In genomic region chr16:48353565-48354163, GRCh38 we compare ENCODE assay signal across 8 cellular contexts. TPM values are rescaled to one million over a fixed set of nuclear protein-coding genes. Genes with fewer than 3 reads are reported as not detected.
DNase-seq lines count a peak whose midpoint lies in the region; ATAC-seq lines count a peak whose summit lies in the region.

No MANE protein-coding gene starts in this region.

- DNase-seq in Right ventricle myocardium inferior (ENCODE audit: missing footprints) = no peak
- DNase-seq in cardiac septum (ENCODE audit: low spot score) = no peak
- peak; percentile 63 to 77 for DNase-seq in NCI-H526 (lab: John Stamatoyannopoulos, UW)
- DNase-seq in activated CD4-positive, alpha-beta T cell treated with anti-CD3 and anti-CD28 coated beads for 4 hours = peak; percentile 60 to 64
- DNase-seq in dedifferentiated amniotic fluid mesenchymal stem cell (ENCODE audit: extremely low spot score) = peak; percentile 56
- peak; percentile 78 to 81 for DNase-seq in lung microvascular endothelial cell (ENCODE audit: low read depth in 2 of 2)
- peak; percentile 20 to 44 for DNase-seq in stimulated activated CD8-positive, alpha-beta memory T cell treated with anti-CD3 and anti-CD28 coated beads, Interleukin-4, amount 100 ng/mL, for 4 hours (ENCODE audit: low read depth in 2 of 2, low spot score in 1 of 2)

- intact Hi-C loops in Right ventricle myocardium inferior (cut with DNase I) = loop anchor here (2.0 kb wide), 2 partner anchors 189 to 269 kb away; no protein-coding TSS in a partner anchor
- intact Hi-C loops in cardiac septum (cut with DNase I) = loop anchor here (1.0 to 2.0 kb wide), 2 partner anchors 189 to 269 kb away; no protein-coding TSS in a partner anchor

- ATAC-seq in Right ventricle myocardium inferior = peak; percentile 72
- peak; percentile 83 for ATAC-seq in HG03135 (IDR thresholded peaks at IDR 0.05; ENCODE audit: unreplicated experiment)

RNA-seq across cellular contexts. Expression of gene SIAH1, which starts 31.5 kb away (rescaled TPM):
- total RNA-seq in Right ventricle myocardium inferior (16.1 TPM), cardiac septum (13.8 TPM), lung microvascular endothelial cell (21.6 and 33.1 TPM in 2 replicates)

Comparison
In these comparisons a context has a peak if more than half of its experiments do, and no peak if none do; other contexts are left out.
1. DNase-seq: peak in NCI-H526 (2 of 2), activated CD4-positive, alpha-beta T cell treated with anti-CD3 and anti-CD28 coated beads for 4 hours (2 of 2), dedifferentiated amniotic fluid mesenchymal stem cell (single experiment), lung microvascular endothelial cell (2 of 2) and stimulated activated CD8-positive, alpha-beta memory T cell treated with anti-CD3 and anti-CD28 coated beads, Interleukin-4, amount 100 ng/mL, for 4 hours (2 of 2); none in Right ventricle myocardium inferior (single experiment) and cardiac septum (single experiment).